ENCODE assay signal across 5 cellular contexts in the genomic region with DNA sequence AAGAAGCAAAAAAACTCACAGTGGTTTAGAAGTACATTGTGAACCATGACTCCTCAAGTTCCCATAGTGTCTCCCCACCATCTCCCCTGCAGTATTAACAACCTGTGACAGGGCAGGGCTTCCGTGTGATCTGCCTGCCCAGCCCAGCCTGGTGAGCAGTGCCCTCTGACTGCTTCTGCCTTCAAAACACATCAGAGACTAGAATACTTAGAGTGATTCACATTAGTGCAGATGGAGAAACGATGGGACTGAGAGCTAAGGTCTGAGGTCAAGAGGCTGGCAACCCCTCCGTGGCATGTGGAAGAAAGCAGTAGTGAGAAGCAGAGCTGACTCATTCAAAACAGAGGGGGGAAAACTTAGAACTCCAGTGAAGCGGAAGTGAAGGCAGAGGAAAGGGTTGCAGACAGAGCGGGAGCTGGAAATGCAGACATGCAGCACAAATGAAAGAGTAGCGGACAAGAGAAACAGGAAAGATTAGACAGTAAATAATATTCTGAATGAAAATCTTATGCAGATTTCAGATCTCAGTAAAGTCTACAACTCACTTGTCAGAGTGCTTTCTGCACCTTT. TPM values are rescaled to one million over a fixed set of nuclear protein-coding genes. Genes with fewer than 3 reads are reported as not detected.
"Had no signal": no experiment of that assay in that cellular context is flagged by ENCODE, and none has a peak within 500 bp of the region (broad histone marks: within the 10 kb centered on the region; RNA-seq: fewer than 3 reads in every experiment).

No MANE protein-coding gene starts in this region.

RNA-seq across cellular contexts. Expression of a gene that starts 6.9 kb away (rescaled TPM):
- total RNA-seq: activated B cell treated with CpG ODN at 0.5 μM for 24 hours; activated CD4-positive, alpha-beta T cell treated with anti-CD3 and anti-CD28 coated beads, Interleukin-2, amount 10 ng/mL, durations not matched to agents 24 days and 14 days; activated T-helper 1 cell treated with anti-CD3 and anti-CD28 coated beads, Interleukin-12 subunit alpha, Interleukin-12 subunit beta, Interleukin-2, Interleukin-4 antibody, amounts not matched to agents 30 ng/mL and 10 ng/mL and 1 ng/mL, durations not matched to agents 14 hours and 24 hours and 36 hours; activated T-helper 2 cell treated with anti-CD3 and anti-CD28 coated beads, Interferon-gamma antibody, Interleukin-2, Interleukin-4, amounts not matched to agents 10 μg/mL and 5 μg/mL and 100 μg/mL, durations not matched to agents 14 hours and 24 hours and 36 hours had no signal

RNA-seq across cellular contexts. Expression of a gene that starts 27.7 kb away (rescaled TPM):
- total RNA-seq: ascending aorta had no signal
